10 cellular contexts compared by ENCODE assay signal in the genomic region with DNA sequence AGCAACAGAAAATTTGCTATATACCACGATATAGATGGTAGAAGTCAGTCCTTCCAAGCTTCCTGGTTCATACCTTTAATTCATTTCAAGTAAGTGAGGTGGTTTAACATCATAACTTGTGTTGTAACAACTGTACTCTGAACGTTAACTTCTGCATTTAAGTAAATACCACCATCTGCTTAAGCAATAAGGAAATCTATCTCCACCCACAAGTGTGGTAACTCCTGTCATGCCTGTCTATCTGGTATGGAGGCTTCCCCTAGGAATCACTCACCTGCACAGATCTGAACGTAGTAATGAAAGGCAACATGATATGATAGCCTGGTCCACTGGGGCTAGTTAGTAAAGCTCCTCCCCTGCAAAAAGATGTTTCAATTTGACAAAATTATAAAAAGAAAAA. TPM values are rescaled to one million over a fixed set of nuclear protein-coding genes. Genes with fewer than 3 reads are reported as not detected.
DNase-seq lines count a peak whose midpoint lies in the region; ATAC-seq and TF ChIP-seq lines count a peak whose summit lies in the region.
"Had no signal": no experiment of that assay in that cellular context is flagged by ENCODE, and none has a peak within 500 bp of the region (broad histone marks: within the 10 kb centered on the region; RNA-seq: fewer than 3 reads in every experiment).

No MANE protein-coding gene starts in this region.

- peak overlapping the region; percentile 94; the same call in 1 of the 2 replicates for H3K9ac ChIP-seq in SU-DHL-6 (ENCODE audit: low read length)

- DNase-seq in AG10803 (ENCODE audit: low read depth) (peak; percentile 18), KBM-7 (peak; percentile 74), iris pigment epithelial cell (ENCODE audit: low read depth) (peak; percentile 80), aorta (no peak), DMS153 treated with DMSO at 0.1 percent for 48 hours (lab: John Stamatoyannopoulos, UW; ENCODE audit: unreplicated experiment) (no peak), foreskin melanocyte (no peak)
- no peak for DNase-seq in activated CD4-positive, CD25-positive, alpha-beta regulatory T cell (lab: John Stamatoyannopoulos, UW)
- DNase-seq: activated CD8-positive, alpha-beta T cell treated with anti-CD3 and anti-CD28 coated beads for 36 hours; NCI-H510A treated with DMSO at 0.1 percent for 48 hours had no signal

- peaks cover 0 to 1% of the 10 kb centered on the region in 2 donors for H3K4me1 ChIP-seq in aorta (ENCODE audit: control insufficient read depth in 1 of 2, insufficient read depth in 2 of 2, low read length in 2 of 2)

- H2AFZ ChIP-seq in SU-DHL-6 (ENCODE audit: low read depth, low read length, severe bottlenecking), result no peak overlapping the region

- H3K9me3 ChIP-seq in SU-DHL-6 (ENCODE audit: insufficient read depth, low read length) (no peaks in the 10 kb centered on the region), aorta (ENCODE audit: control insufficient read depth, low read length) (no peaks in the 10 kb centered on the region)

- no peaks in the 10 kb centered on the region for H3K27me3 ChIP-seq in SU-DHL-6 (ENCODE audit: low read length)
- H3K27me3 ChIP-seq in aorta (ENCODE audit: control insufficient read depth in 1 of 2, insufficient read depth in 2 of 2, low read length in 1 of 2), result no peaks in the 10 kb centered on the region

- H3K79me2 ChIP-seq in SU-DHL-6 (ENCODE audit: insufficient read depth, low read length), result peaks cover 80% of the 10 kb centered on the region

- H3K4me2 ChIP-seq in SU-DHL-6 (ENCODE audit: low read depth, low read length, poor library complexity, severe bottlenecking), result peak overlapping the region; percentile 93

- intact Hi-C loops in aorta (cut with DNase I), result loop anchor here in 1 of 2 donors (10.0 kb wide), 1 partner anchor 439 kb away; no protein-coding TSS in a partner anchor

- H3K9me2 ChIP-seq in SU-DHL-6 (replicated peaks; ENCODE audit: insufficient read depth, low read length), result no peaks in the 10 kb centered on the region

- peaks cover 7% of the 10 kb centered on the region; the same call in 1 of the 2 replicates for H3F3A ChIP-seq in SU-DHL-6 (ENCODE audit: insufficient read depth)

- H3K36me3 ChIP-seq in SU-DHL-6 (ENCODE audit: low read length) (peaks cover 25% of the 10 kb centered on the region), aorta (ENCODE audit: control insufficient read depth in 1 of 2, insufficient read depth in 2 of 2, low read length in 1 of 2) (no peaks in the 10 kb centered on the region)

- ATAC-seq in aorta (ENCODE audit: low FRiP score), result no peak
- ATAC-seq: activated CD8-positive, alpha-beta T cell treated with anti-CD3 and anti-CD28 coated beads for 36 hours had no signal

- no peak overlapping the region for H3K27ac ChIP-seq in SU-DHL-6 (ENCODE audit: low read depth, low read length)
- no peak overlapping the region for H3K27ac ChIP-seq in aorta (ENCODE audit: low read depth in 1 of 2, low read length in 2 of 2)

- in situ Hi-C loops in KBM-7 (cut with MboI; ENCODE audit: low pct_unique_long_range_greater_than_20kb, low sequenced_read_pairs), result no loop called here

- WGBS in aorta, 2 donors, result 68 to 73% methylated on average over 3 of the region's 3 CpGs

- no peak for TF ChIP-seq CTCF in AG10803 (conservative IDR thresholded peaks at IDR 0.05; ENCODE audit: low read length)
- TF ChIP-seq CTCF in SU-DHL-6 (IDR thresholded peaks at IDR 0.05; ENCODE audit: insufficient read depth, low read length, poor library complexity, severe bottlenecking), result no peak

- H3K4me3 ChIP-seq in AG10803 (ENCODE audit: low read length) (no peak overlapping the region), SU-DHL-6 (ENCODE audit: insufficient read depth, low read length, poor library complexity, severe bottlenecking) (no peak overlapping the region), aorta (ENCODE audit: low read length in 2 of 2) (no peak overlapping the region)

- H4K20me1 ChIP-seq in SU-DHL-6 (ENCODE audit: low read depth, low read length), result 0 out of 2 replicates have a peak, but pooled peaks cover 6% of the 10 kb centered on the region

RNA-seq across cellular contexts. Expression of a gene that starts 2.3 kb away (rescaled TPM):
- total RNA-seq in aorta, result 10 to 100 TPM; 12.5 to 20.7 TPM
- 1 to 10 TPM; 5.9 to 7.2 TPM for polyA plus RNA-seq in aorta

RNA-seq across cellular contexts. Expression of a gene that starts 45.9 kb away (rescaled TPM):
- total RNA-seq in aorta, result 10 to 100 TPM; 17.3 to 21.6 TPM
- polyA plus RNA-seq in aorta, result 10 to 100 TPM in 1 of 2 donors, 1 to 10 TPM in 1; 9.0 to 17.8 TPM

Comparison
In these comparisons a context has a peak if more than half of its experiments do, and no peak if none do; other contexts are left out.
1. DNase-seq: peak in AG10803 (single experiment), KBM-7 (single experiment) and iris pigment epithelial cell (single experiment); none in activated CD4-positive, CD25-positive, alpha-beta regulatory T cell (0 of 4), aorta (0 of 2), DMS153 treated with DMSO at 0.1 percent for 48 hours (single experiment) and foreskin melanocyte (single experiment).